15 cellular contexts compared by ENCODE assay signal in genomic region chr1:45913925-45914501, GRCh38.
A peak's percentile ranks its signal among the peaks of the same experiment; 100 is the strongest.
DNase-seq lines count a peak whose midpoint lies in the region; ATAC-seq and TF ChIP-seq lines count a peak whose summit lies in the region.
"Had no signal": no experiment of that assay in that cellular context is flagged by ENCODE, and none has a peak within 500 bp of the region (broad histone marks: within the 10 kb centered on the region; RNA-seq: fewer than 3 reads in every experiment).

No MANE protein-coding gene starts in this region.

- H3K27me3 ChIP-seq in cardiac muscle cell (no peaks in the 10 kb centered on the region), aorta (ENCODE audit: control insufficient read depth in 1 of 2, insufficient read depth in 2 of 2, low read length in 1 of 2) (no peaks in the 10 kb centered on the region)
- H3K27me3 ChIP-seq: upper lobe of right lung had no signal

- H3K36me3 ChIP-seq in cardiac muscle cell (no peaks in the 10 kb centered on the region), aorta (ENCODE audit: control insufficient read depth in 1 of 2, insufficient read depth in 2 of 2, low read length in 1 of 2) (no peaks in the 10 kb centered on the region)
- H3K36me3 ChIP-seq: HAP-1, upper lobe of right lung had no signal

- H3K36me3 Mint-ChIP-seq in nephron progenitor cell (ENCODE audit: low read depth) = peaks cover 16% of the 10 kb centered on the region

- no peaks in the 10 kb centered on the region for H3K9me3 ChIP-seq in cardiac muscle cell (ENCODE audit: low read depth)
- no peaks in the 10 kb centered on the region for H3K9me3 ChIP-seq in aorta (ENCODE audit: control insufficient read depth, low read length)
- H3K9me3 ChIP-seq: A549, HAP-1, upper lobe of right lung had no signal

- peaks cover 56% of the 10 kb centered on the region for H3K4me1 ChIP-seq in cardiac muscle cell (ENCODE audit: low read depth)
- no peaks in the 10 kb centered on the region for H3K4me1 ChIP-seq in aorta (ENCODE audit: control insufficient read depth in 1 of 2, insufficient read depth in 2 of 2, low read length in 2 of 2)
- H3K4me1 ChIP-seq: A549, upper lobe of right lung had no signal

- no peak for DNase-seq in Right ventricle myocardium inferior (ENCODE audit: missing footprints)
- DNase-seq in cardiac septum (ENCODE audit: low spot score) = no peak
- peak in 1 of 2 donors; percentile 16 for DNase-seq in cardiac muscle cell (ENCODE audit: low read depth in 1 of 2, low spot score in 1 of 2)
- DNase-seq in nephron progenitor cell = no peak
- DNase-seq in aorta = no peak
- DNase-seq in hypothalamus (lab: John Stamatoyannopoulos, UW) = no peak
- DNase-seq in DMS53 treated with DMSO at 0.1 percent for 48 hours (lab: John Stamatoyannopoulos, UW; ENCODE audit: unreplicated experiment) = no peak
- DNase-seq in amygdala (lab: John Stamatoyannopoulos, UW) = no peak
- DNase-seq: activated CD4-positive, CD25-positive, alpha-beta regulatory T cell treated with anti-CD3 and anti-CD28 coated beads, Interleukin-2, amount 50 U/mL, for 72 hours; activated T-cell treated with anti-CD3 and anti-CD28 coated beads, Interleukin-2, amount 50 U/mL, for 4 hours; naive thymus-derived CD4-positive, alpha-beta T cell; OCI-M1; upper lobe of right lung had no signal

- intact Hi-C loops in Right ventricle myocardium inferior (cut with DNase I) = loop anchor here (1.0 kb wide), 1 partner anchor 114 kb away; no protein-coding TSS in a partner anchor
- intact Hi-C loops in cardiac septum (cut with DNase I) = loop anchor here (1.0 to 5.0 kb wide), 3 partner anchors 8 to 218 kb away; partner anchors contain the start of gene PIK3R3
- intact Hi-C loops in aorta (cut with DNase I) = no loop called here

- peaks cover 53% of the 10 kb centered on the region for H3K4me1 Mint-ChIP-seq in nephron progenitor cell
- H3K4me1 Mint-ChIP-seq: naive thymus-derived CD4-positive, alpha-beta T cell had no signal

- H3K27me3 Mint-ChIP-seq in nephron progenitor cell (ENCODE audit: low read depth, poor library complexity) = no peaks in the 10 kb centered on the region
- H3K27me3 Mint-ChIP-seq: naive thymus-derived CD4-positive, alpha-beta T cell had no signal

- H3K4me3 Mint-ChIP-seq in nephron progenitor cell = peak overlapping the region; percentile 59
- H3K4me3 Mint-ChIP-seq: activated T-cell treated with anti-CD3 and anti-CD28 coated beads, Interleukin-2, amount 50 U/mL, for 4 hours; naive thymus-derived CD4-positive, alpha-beta T cell had no signal

- no peak for TF ChIP-seq CTCF in cardiac muscle cell (IDR thresholded peaks at IDR 0.05; ENCODE audit: low read depth, low read length)
- no peak for TF ChIP-seq CTCF in nephron progenitor cell (IDR thresholded peaks at IDR 0.05)

- H3K4me3 ChIP-seq in cardiac muscle cell (peak overlapping the region; percentile 8), aorta (ENCODE audit: low read length in 2 of 2) (no peak overlapping the region)
- H3K4me3 ChIP-seq: A549, HAP-1, upper lobe of right lung had no signal

- WGBS in aorta, 2 donors = 2 to 7% methylated on average over 2 of the region's 2 CpGs

- peak overlapping the region; percentile 97 for H3K27ac Mint-ChIP-seq in nephron progenitor cell
- H3K27ac Mint-ChIP-seq: naive thymus-derived CD4-positive, alpha-beta T cell had no signal

- H3K27ac ChIP-seq in cardiac muscle cell (peak overlapping the region; percentile 97), aorta (ENCODE audit: low read depth in 1 of 2, low read length in 2 of 2) (peak overlapping the region; percentile 94)
- H3K27ac ChIP-seq: A549, upper lobe of right lung had no signal

- ATAC-seq in Right ventricle myocardium inferior (peak; percentile 71), aorta (ENCODE audit: low FRiP score) (no peak)
- ATAC-seq: A549; naive thymus-derived CD4-positive, alpha-beta T cell; upper lobe of right lung had no signal

- H3K9me3 Mint-ChIP-seq in nephron progenitor cell = no peaks in the 10 kb centered on the region
- H3K9me3 Mint-ChIP-seq: activated T-cell treated with anti-CD3 and anti-CD28 coated beads, Interleukin-2, amount 50 U/mL, for 4 hours; naive thymus-derived CD4-positive, alpha-beta T cell had no signal

Comparison
In these comparisons a context has a peak if more than half of its experiments do, and no peak if none do; other contexts are left out.
1. intact Hi-C loops: an anchor here in Right ventricle myocardium inferior (1.0 kb wide) and cardiac septum (1.0 to 5.0 kb wide); none called in aorta.